In genomic region chr5:97601651-97602050, GRCh38 we compare ENCODE assay signal across 27 cellular contexts.
"Had no signal": no experiment of that assay in that cellular context is flagged by ENCODE, and none has a peak within 500 bp of the region (broad histone marks: within the 10 kb centered on the region; RNA-seq: fewer than 3 reads in every experiment).

No MANE protein-coding gene starts in this region.

- DNase-seq: activated CD4-positive, alpha-beta T cell treated with anti-CD3 and anti-CD28 coated beads, Interleukin-2, amount 10 ng/mL, durations not matched to agents 24 days and 14 days; activated CD4-positive, alpha-beta T cell treated with anti-CD3 and anti-CD28 coated beads, Interleukin-2, amount 50 U/mL, for 48 hours; activated CD8-positive, alpha-beta T cell treated with anti-CD3 and anti-CD28 coated beads, Interleukin-2, amount 10 ng/mL, durations not matched to agents 7 days and 5 days; activated gamma-delta T cell; activated naive CD4-positive, alpha-beta T cell treated with Interleukin-2 at 50 U/mL for 16 hours; activated naive CD8-positive, alpha-beta T cell treated with anti-CD3 and anti-CD28 coated beads, Interleukin-2, amount 10 ng/mL, durations not matched to agents 7 days and 5 days; activated T-cell treated with anti-CD3 and anti-CD28 coated beads, Interleukin-2, amount 50 U/mL, for 24 hours; amygdala; central memory CD4-positive, alpha-beta T cell; Karpas-422; KBM-7; NCI-H1105; NCI-H1417 treated with DMSO at 0.1 percent for 48 hours; NCI-H187 treated with DMSO at 0.1 percent for 48 hours; NCI-H2081; NCI-H2171 treated with DMSO at 0.1 percent for 48 hours; NCI-H2227 treated with DMSO at 0.1 percent for 48 hours; NCI-H446; NCI-H510A treated with DMSO at 0.1 percent for 48 hours; NK-92 treated with Interleukin-12 subunit alpha and Interleukin-12 subunit beta, amount 100 ng/mL, for 24 hours; PC-3; Peyer's patch; SHP77; SJCRH30; T1000 had no signal

- H3K4me1 ChIP-seq: ascending aorta, Peyer's patch, SJCRH30 had no signal

- H3K27me3 ChIP-seq: ascending aorta, Peyer's patch, SJCRH30 had no signal

- H3K4me3 ChIP-seq: ascending aorta, Peyer's patch, SJCRH30, SK-N-MC had no signal

- H3K27ac ChIP-seq: ascending aorta, Peyer's patch, SJCRH30, SK-N-MC had no signal

- H3K36me3 ChIP-seq: ascending aorta, Peyer's patch, SJCRH30 had no signal

- H3K9me3 ChIP-seq: Peyer's patch had no signal
